ENCODE assay signal across 9 cellular contexts in the genomic region with DNA sequence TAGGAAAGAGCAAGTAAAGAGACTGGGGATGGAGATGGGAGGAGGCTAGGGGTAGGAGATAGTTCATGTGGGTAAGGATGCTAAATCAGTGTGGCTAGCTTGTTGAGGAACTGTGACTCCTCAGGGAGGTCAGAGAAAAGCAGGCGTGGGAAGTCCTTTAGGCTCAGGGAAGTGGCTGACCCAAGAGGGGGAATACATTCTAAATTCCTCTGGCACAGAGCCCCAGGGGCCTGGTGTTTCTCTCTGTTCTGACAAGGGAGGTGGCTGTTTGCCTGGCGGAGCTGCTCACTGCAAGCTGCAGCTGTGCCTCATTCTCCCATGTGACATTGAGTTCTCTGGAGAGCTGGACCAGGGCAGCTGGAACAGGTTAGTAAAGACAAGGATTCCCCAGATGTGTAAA.
A peak's percentile ranks its signal among the peaks of the same experiment; 100 is the strongest.
DNase-seq lines count a peak whose midpoint lies in the region; ATAC-seq and TF ChIP-seq lines count a peak whose summit lies in the region.
"Had no signal": no experiment of that assay in that cellular context is flagged by ENCODE, and none has a peak within 500 bp of the region (broad histone marks: within the 10 kb centered on the region; RNA-seq: fewer than 3 reads in every experiment).

No MANE protein-coding gene starts in this region.

- peaks cover 32% of the 10 kb centered on the region for H3K36me3 Mint-ChIP-seq in activated naive CD8-positive, alpha-beta T cell treated with anti-CD3 and anti-CD28 coated beads, Interleukin-2, amount 10 ng/mL, durations not matched to agents 7 days and 5 days
- H3K36me3 Mint-ChIP-seq in progenitor cell of endocrine pancreas (ENCODE audit: insufficient read depth), result peaks cover 5% of the 10 kb centered on the region

- H3K4me3 ChIP-seq in HFF-Myc (replicated peaks; ENCODE audit: low read depth, low read length), result no peak overlapping the region
- H3K4me3 ChIP-seq in hepatocyte, result no peak overlapping the region
- no peak overlapping the region for H3K4me3 ChIP-seq in smooth muscle cell

- peak; percentile 86 for DNase-seq in HFF-Myc (ENCODE audit: extremely low read depth, low read depth)
- no peak for DNase-seq in activated naive CD8-positive, alpha-beta T cell treated with anti-CD3 and anti-CD28 coated beads, Interleukin-2, amount 10 ng/mL, durations not matched to agents 7 days and 5 days
- peak; percentile 70 for DNase-seq in hepatocyte (ENCODE audit: low spot score)
- DNase-seq in smooth muscle cell (lab: John Stamatoyannopoulos, UW; ENCODE audit: unreplicated experiment), result no peak
- no peak for DNase-seq in NCI-H1105 treated with DMSO at 0.1 percent for 48 hours (lab: John Stamatoyannopoulos, UW)
- DNase-seq in stimulated activated CD4-positive, alpha-beta T cell treated with anti-CD3 and anti-CD28 coated beads, Interleukin-15, amount 100 ng/mL, for 24 hours, result no peak
- DNase-seq in progenitor cell of endocrine pancreas (ENCODE audit: low spot score, unreplicated experiment), result no peak
- DNase-seq in stimulated activated CD4-positive, alpha-beta T cell treated with anti-CD3 and anti-CD28 coated beads, Interleukin-2, amount 100 ng/mL, for 24 hours, result no peak
- DNase-seq: Kasumi-1 had no signal

- H3K9me3 ChIP-seq in hepatocyte (ENCODE audit: low read depth) (no peaks in the 10 kb centered on the region), smooth muscle cell (replicated peaks; ENCODE audit: low read depth) (no peaks in the 10 kb centered on the region)

- peaks cover 16% of the 10 kb centered on the region for H3F3A ChIP-seq in smooth muscle cell (ENCODE audit: low read depth)

- no peaks in the 10 kb centered on the region for H3K36me3 ChIP-seq in hepatocyte (replicated peaks; ENCODE audit: insufficient read depth, low read depth)
- H3K36me3 ChIP-seq in smooth muscle cell (ENCODE audit: low read depth), result no peaks in the 10 kb centered on the region

- peaks cover 35% of the 10 kb centered on the region for H3K4me1 Mint-ChIP-seq in activated naive CD8-positive, alpha-beta T cell treated with anti-CD3 and anti-CD28 coated beads, Interleukin-2, amount 10 ng/mL, durations not matched to agents 7 days and 5 days
- H3K4me1 Mint-ChIP-seq in progenitor cell of endocrine pancreas (ENCODE audit: low read depth), result peaks cover 5% of the 10 kb centered on the region

- H3K27ac ChIP-seq in hepatocyte (peak overlapping the region; percentile 79), smooth muscle cell (ENCODE audit: low read depth) (peak overlapping the region; percentile 97)

- no peaks in the 10 kb centered on the region for H3K79me2 ChIP-seq in hepatocyte
- no peaks in the 10 kb centered on the region for H3K79me2 ChIP-seq in smooth muscle cell (ENCODE audit: low read depth)

- H3K4me3 Mint-ChIP-seq in activated naive CD8-positive, alpha-beta T cell treated with anti-CD3 and anti-CD28 coated beads, Interleukin-2, amount 10 ng/mL, durations not matched to agents 7 days and 5 days, result peak overlapping the region; percentile 77
- no peak overlapping the region for H3K4me3 Mint-ChIP-seq in progenitor cell of endocrine pancreas (ENCODE audit: low read depth)

- no peaks in the 10 kb centered on the region for H3K9me2 ChIP-seq in hepatocyte (replicated peaks; ENCODE audit: insufficient read depth)

- TF ChIP-seq CTCF in HFF-Myc (IDR thresholded peaks at IDR 0.05; ENCODE audit: low read depth, low read length, missing control alignments), result no peak
- no peak for TF ChIP-seq CTCF in hepatocyte (IDR thresholded peaks at IDR 0.05; ENCODE audit: poor library complexity)
- TF ChIP-seq CTCF in smooth muscle cell (IDR thresholded peaks at IDR 0.05; ENCODE audit: borderline replicate concordance, insufficient read depth, poor library complexity, severe bottlenecking), result no peak
- TF ChIP-seq CTCF in progenitor cell of endocrine pancreas (IDR thresholded peaks at IDR 0.05; ENCODE audit: unreplicated experiment), result no peak

- peak overlapping the region; percentile 96 for H3K27ac Mint-ChIP-seq in activated naive CD8-positive, alpha-beta T cell treated with anti-CD3 and anti-CD28 coated beads, Interleukin-2, amount 10 ng/mL, durations not matched to agents 7 days and 5 days
- H3K27ac Mint-ChIP-seq in progenitor cell of endocrine pancreas, result no peak overlapping the region

- H4K20me1 ChIP-seq in hepatocyte (ENCODE audit: insufficient read depth, poor library complexity, severe bottlenecking), result no peaks in the 10 kb centered on the region
- no peaks in the 10 kb centered on the region for H4K20me1 ChIP-seq in smooth muscle cell (ENCODE audit: low read depth)

- no peak for ATAC-seq in activated naive CD8-positive, alpha-beta T cell treated with anti-CD3 and anti-CD28 coated beads, Interleukin-2, amount 10 ng/mL, durations not matched to agents 7 days and 5 days (ENCODE audit: low read depth)

- H2AFZ ChIP-seq in hepatocyte (no peak overlapping the region), smooth muscle cell (ENCODE audit: low read depth) (no peak overlapping the region)

- peaks cover 24% of the 10 kb centered on the region for H3K4me1 ChIP-seq in hepatocyte (ENCODE audit: insufficient read depth)
- peaks cover 9% of the 10 kb centered on the region for H3K4me1 ChIP-seq in smooth muscle cell (ENCODE audit: low read depth)

- no peaks in the 10 kb centered on the region for H3K27me3 Mint-ChIP-seq in activated naive CD8-positive, alpha-beta T cell treated with anti-CD3 and anti-CD28 coated beads, Interleukin-2, amount 10 ng/mL, durations not matched to agents 7 days and 5 days
- no peaks in the 10 kb centered on the region for H3K27me3 Mint-ChIP-seq in progenitor cell of endocrine pancreas

- H3K4me2 ChIP-seq in hepatocyte (no peak overlapping the region), smooth muscle cell (peak overlapping the region; percentile 83)

- H3K27me3 ChIP-seq in hepatocyte, result no peaks in the 10 kb centered on the region
- H3K27me3 ChIP-seq in smooth muscle cell (ENCODE audit: low read depth), result no peaks in the 10 kb centered on the region

- H3K9me3 Mint-ChIP-seq in activated naive CD8-positive, alpha-beta T cell treated with anti-CD3 and anti-CD28 coated beads, Interleukin-2, amount 10 ng/mL, durations not matched to agents 7 days and 5 days, result peaks cover 2% of the 10 kb centered on the region
- peaks cover 10% of the 10 kb centered on the region for H3K9me3 Mint-ChIP-seq in progenitor cell of endocrine pancreas (ENCODE audit: low read depth)

- 57% methylated on average over 2 of the region's 2 CpGs for WGBS in hepatocyte (ENCODE audit: low lambda C conversion rate, missing lambda C conversion rate)
- 12% methylated on average over 2 of the region's 2 CpGs for WGBS in smooth muscle cell (ENCODE audit: low lambda C conversion rate)

- H3K9ac ChIP-seq in smooth muscle cell (ENCODE audit: low read depth), result peak overlapping the region; percentile 80

- POLR2A ChIA-PET in activated naive CD8-positive, alpha-beta T cell treated with anti-CD3 and anti-CD28 coated beads, Interleukin-2, amount 10 ng/mL, durations not matched to agents 7 days and 5 days (lab: Charles Lee), result interaction anchor here (1.3 to 3.6 kb wide), 10 partner anchors 22 to 258 kb away, joined by 4 to 38 read pairs (median 10); partner anchors contain the start of genes SLC38A1 and SLC38A2

Comparison
In these comparisons a context has a peak if more than half of its experiments do, and no peak if none do; other contexts are left out.
1. DNase-seq: peak in HFF-Myc (single experiment) and hepatocyte (single experiment); none in activated naive CD8-positive, alpha-beta T cell treated with anti-CD3 and anti-CD28 coated beads, Interleukin-2, amount 10 ng/mL, durations not matched to agents 7 days and 5 days (single experiment), smooth muscle cell (single experiment), NCI-H1105 treated with DMSO at 0.1 percent for 48 hours (single experiment), stimulated activated CD4-positive, alpha-beta T cell treated with anti-CD3 and anti-CD28 coated beads, Interleukin-15, amount 100 ng/mL, for 24 hours (single experiment), progenitor cell of endocrine pancreas (single experiment) and stimulated activated CD4-positive, alpha-beta T cell treated with anti-CD3 and anti-CD28 coated beads, Interleukin-2, amount 100 ng/mL, for 24 hours (0 of 2).